Comparison of ENCODE assay signal across 9 cellular contexts in genomic region chr6:110357298-110357695, GRCh38. TPM values are rescaled to one million over a fixed set of nuclear protein-coding genes. Genes with fewer than 3 reads are reported as not detected.
DNase-seq lines count a peak whose midpoint lies in the region; ATAC-seq and TF ChIP-seq lines count a peak whose summit lies in the region.
"Had no signal": no experiment of that assay in that cellular context is flagged by ENCODE, and none has a peak within 500 bp of the region (broad histone marks: within the 10 kb centered on the region; RNA-seq: fewer than 3 reads in every experiment).

No MANE protein-coding gene starts in this region.

- peak overlapping the region; percentile 39 to 86 for H3K4me3 Mint-ChIP-seq in activated T-cell treated with anti-CD3 and anti-CD28 coated beads, Interleukin-2, amount 50 U/mL, for 72 hours
- peak overlapping the region; percentile 88 for H3K4me3 Mint-ChIP-seq in mesothelial cell of epicardium
- H3K4me3 Mint-ChIP-seq in type B pancreatic cell, result peak overlapping the region; percentile 94

- peak overlapping the region; percentile 45 for H3K4me3 ChIP-seq in colonic mucosa

- H3K36me3 Mint-ChIP-seq in activated T-cell treated with anti-CD3 and anti-CD28 coated beads, Interleukin-2, amount 50 U/mL, for 72 hours (ENCODE audit: insufficient read depth in 2 of 2), result no peaks in the 10 kb centered on the region
- H3K36me3 Mint-ChIP-seq in mesothelial cell of epicardium (peaks cover 10% of the 10 kb centered on the region), type B pancreatic cell (no peaks in the 10 kb centered on the region)

- H3K9ac ChIP-seq in colonic mucosa (ENCODE audit: low read depth in 2 of 2, low read length in 2 of 2), result peak overlapping the region; percentile 21 to 60

- no peak for ATAC-seq in activated T-cell treated with anti-CD3 and anti-CD28 coated beads, Interleukin-2, amount 50 U/mL, for 72 hours (replicated peaks in 1 of 2)

- H3K27ac Mint-ChIP-seq in activated T-cell treated with anti-CD3 and anti-CD28 coated beads, Interleukin-2, amount 50 U/mL, for 72 hours, result no peak overlapping the region
- H3K27ac Mint-ChIP-seq in mesothelial cell of epicardium (peak overlapping the region; percentile 93), type B pancreatic cell (peak overlapping the region; percentile 50)

- peaks cover 36% of the 10 kb centered on the region for H3K27me3 Mint-ChIP-seq in activated T-cell treated with anti-CD3 and anti-CD28 coated beads, Interleukin-2, amount 50 U/mL, for 72 hours (ENCODE audit: low read depth)
- H3K27me3 Mint-ChIP-seq in mesothelial cell of epicardium (ENCODE audit: low read depth), result no peaks in the 10 kb centered on the region
- H3K27me3 Mint-ChIP-seq in type B pancreatic cell, result peaks cover 27% of the 10 kb centered on the region

- intact Hi-C loops in colonic mucosa (cut with DNase I), result no loop called here

- no peak for DNase-seq in activated T-cell treated with anti-CD3 and anti-CD28 coated beads, Interleukin-2, amount 50 U/mL, for 72 hours
- no peak for DNase-seq in activated T-cell treated with anti-CD3 and anti-CD28 coated beads, Interleukin-2, amount 50 U/mL, for 48 hours
- DNase-seq in colonic mucosa (no peak), mesothelial cell of epicardium (ENCODE audit: low spot score in 2 of 2, unreplicated experiment in 2 of 2) (no peak), type B pancreatic cell (ENCODE audit: extremely low spot score, unreplicated experiment) (no peak), T1000 (lab: John Stamatoyannopoulos, UW) (no peak), cerebellar nuclear complex (lab: John Stamatoyannopoulos, UW) (no peak), NOMO-1 treated with dmso at 0.1 percent for 144 hours (lab: John Stamatoyannopoulos, UW; ENCODE audit: unreplicated experiment) (no peak)

- H3K27ac ChIP-seq in colonic mucosa, result peak overlapping the region; percentile 10

- H3K9me3 Mint-ChIP-seq in activated T-cell treated with anti-CD3 and anti-CD28 coated beads, Interleukin-2, amount 50 U/mL, for 72 hours, result no peaks in the 10 kb centered on the region
- peaks cover 12% of the 10 kb centered on the region for H3K9me3 Mint-ChIP-seq in mesothelial cell of epicardium
- H3K9me3 Mint-ChIP-seq in type B pancreatic cell, result peaks cover 7% of the 10 kb centered on the region

- H3K36me3 ChIP-seq in colonic mucosa, result no peaks in the 10 kb centered on the region

- H3K9me3 ChIP-seq in colonic mucosa, result no peaks in the 10 kb centered on the region

- no peaks in the 10 kb centered on the region for H3K4me1 ChIP-seq in colonic mucosa

- H3K27me3 ChIP-seq in colonic mucosa, result peaks cover 8% of the 10 kb centered on the region

- TF ChIP-seq CTCF in colonic mucosa (IDR thresholded peaks at IDR 0.05), result no peak
- no peak for TF ChIP-seq CTCF in mesothelial cell of epicardium (IDR thresholded peaks at IDR 0.05; ENCODE audit: unreplicated experiment)
- TF ChIP-seq CTCF in type B pancreatic cell (conservative IDR thresholded peaks at IDR 0.05), result no peak

- H3K4me1 Mint-ChIP-seq in activated T-cell treated with anti-CD3 and anti-CD28 coated beads, Interleukin-2, amount 50 U/mL, for 72 hours (ENCODE audit: low read depth), result peaks cover 14% of the 10 kb centered on the region
- H3K4me1 Mint-ChIP-seq in mesothelial cell of epicardium (peaks cover 77% of the 10 kb centered on the region), type B pancreatic cell (ENCODE audit: unreplicated experiment) (peaks cover 77% of the 10 kb centered on the region)

RNA-seq across cellular contexts. Expression of gene METTL24, which starts 0.9 kb away (rescaled TPM):
- total RNA-seq in activated T-cell treated with anti-CD3 and anti-CD28 coated beads, Interleukin-2, amount 50 U/mL, for 72 hours, result not detected
- 1 to 10 TPM in 1 of 2 donors, under 1 TPM in 1; 0.54 to 3.5 TPM for total RNA-seq in colonic mucosa
- 25.5 to 28.1 TPM (median 25.7 TPM) in 3 replicates for total RNA-seq in mesothelial cell of epicardium
- total RNA-seq in type B pancreatic cell (ENCODE audit: low replicate concordance), result 2.0 and 10.0 TPM in 2 replicates
- total RNA-seq: activated CD8-positive, alpha-beta memory T cell treated with anti-CD3 and anti-CD28 coated beads for 36 hours had no signal

RNA-seq across cellular contexts. Expression of gene DDO, which starts 58.1 kb away (rescaled TPM):
- not detected for total RNA-seq in activated T-cell treated with anti-CD3 and anti-CD28 coated beads, Interleukin-2, amount 50 U/mL, for 72 hours
- 1 to 10 TPM; 2.0 to 2.3 TPM for total RNA-seq in colonic mucosa
- total RNA-seq in mesothelial cell of epicardium, result not detected in 3 replicates
- not detected in 2 replicates for total RNA-seq in type B pancreatic cell (ENCODE audit: low replicate concordance)
- total RNA-seq: activated CD8-positive, alpha-beta memory T cell treated with anti-CD3 and anti-CD28 coated beads for 36 hours had no signal
